ENCODE assay signal across 11 cellular contexts in the genomic region with DNA sequence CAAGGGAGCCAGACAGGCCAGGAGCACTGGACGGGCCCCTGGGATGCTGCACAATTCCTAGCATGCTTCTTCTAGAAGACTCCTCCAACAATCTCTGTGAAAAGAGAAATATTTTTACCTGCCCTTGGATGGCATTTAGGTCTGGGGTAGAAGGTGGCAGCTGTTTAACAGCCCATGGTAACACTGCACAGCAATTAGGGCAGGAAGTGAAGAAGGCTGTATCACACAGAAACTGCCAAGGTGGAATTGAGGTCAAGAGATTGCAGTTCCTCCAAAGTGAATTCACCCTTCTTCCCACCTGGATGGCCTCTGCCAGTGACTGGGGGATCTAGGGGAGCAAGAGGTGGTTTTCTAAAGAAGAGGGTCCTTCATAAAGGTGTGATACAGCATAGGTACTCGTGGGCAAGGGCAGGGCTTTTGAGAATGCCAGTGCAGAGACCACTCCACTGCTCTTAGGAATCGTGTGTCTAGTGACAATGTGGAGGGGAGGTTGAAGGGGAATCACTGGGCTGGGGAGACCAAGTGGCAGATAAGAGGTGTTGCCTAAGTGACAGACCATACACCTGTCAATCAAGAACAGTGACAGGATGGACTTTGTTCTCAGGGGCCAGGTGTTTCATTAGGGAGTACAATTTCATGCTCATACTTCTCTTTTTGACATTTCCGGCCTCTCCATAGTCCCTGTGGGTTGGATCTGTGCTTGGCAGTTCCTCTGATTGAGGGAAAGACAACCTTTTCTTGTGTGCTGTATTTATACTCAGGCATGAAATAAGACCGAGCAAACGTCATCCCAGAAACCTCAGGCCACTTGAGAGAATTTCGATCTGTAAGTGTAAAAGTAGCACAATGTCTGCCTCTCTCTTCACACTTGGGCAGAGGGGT.
DNase-seq lines count a peak whose midpoint lies in the region; ATAC-seq and TF ChIP-seq lines count a peak whose summit lies in the region.
"Had no signal": no experiment of that assay in that cellular context is flagged by ENCODE, and none has a peak within 500 bp of the region (broad histone marks: within the 10 kb centered on the region; RNA-seq: fewer than 3 reads in every experiment).

No MANE protein-coding gene starts in this region.

- H3K27me3 ChIP-seq in WERI-Rb-1 (ENCODE audit: insufficient read depth, low read depth, severe bottlenecking) = no peaks in the 10 kb centered on the region
- H3K27me3 ChIP-seq: colonic mucosa, ovary had no signal

- peak overlapping the region; percentile 65 for H3K27ac Mint-ChIP-seq in stimulated activated effector memory CD8-positive, alpha-beta T cell treated with anti-CD3 and anti-CD28 coated beads, Interleukin-12 subunit alpha, Interleukin-12 subunit beta, amount 100 ng/mL, for 72 hours

- no peaks in the 10 kb centered on the region for H3K36me3 ChIP-seq in WERI-Rb-1
- H3K36me3 ChIP-seq: colonic mucosa, ovary had no signal

- TF ChIP-seq CTCF in WERI-Rb-1 (IDR thresholded peaks at IDR 0.05; ENCODE audit: low read depth, low read length) = no peak

- H3K4me3 Mint-ChIP-seq in stimulated activated effector memory CD8-positive, alpha-beta T cell treated with anti-CD3 and anti-CD28 coated beads, Interleukin-12 subunit alpha, Interleukin-12 subunit beta, amount 100 ng/mL, for 72 hours = peak overlapping the region; percentile 24

- DNase-seq in NOMO-1 treated with DMSO at 0.1 percent for 48 hours (lab: John Stamatoyannopoulos, UW; ENCODE audit: unreplicated experiment) (peak; percentile 44), NOMO-1 treated with dmso at 0.1 percent for 144 hours (lab: John Stamatoyannopoulos, UW; ENCODE audit: unreplicated experiment) (no peak), KBM-7 (peak; percentile 81), head of caudate nucleus (no peak), NCI-H526 (lab: John Stamatoyannopoulos, UW) (no peak), WERI-Rb-1 (no peak)
- no peak for DNase-seq in stimulated activated effector memory CD8-positive, alpha-beta T cell treated with anti-CD3 and anti-CD28 coated beads, Interleukin-12 subunit alpha, Interleukin-12 subunit beta, amount 100 ng/mL, for 72 hours (ENCODE audit: low spot score in 2 of 2)
- DNase-seq: 8988T, colonic mucosa, ovary had no signal

- ATAC-seq in GM21786 (IDR thresholded peaks at IDR 0.05; ENCODE audit: unreplicated experiment) = peak; percentile 77
- ATAC-seq in stimulated activated effector memory CD8-positive, alpha-beta T cell treated with anti-CD3 and anti-CD28 coated beads, Interleukin-12 subunit alpha, Interleukin-12 subunit beta, amount 100 ng/mL, for 72 hours = peak; percentile 87

- no peak overlapping the region for H3K27ac ChIP-seq in WERI-Rb-1
- H3K27ac ChIP-seq: colonic mucosa, ovary had no signal

- H3K9me3 Mint-ChIP-seq in stimulated activated effector memory CD8-positive, alpha-beta T cell treated with anti-CD3 and anti-CD28 coated beads, Interleukin-12 subunit alpha, Interleukin-12 subunit beta, amount 100 ng/mL, for 72 hours = no peaks in the 10 kb centered on the region

- H3K36me3 Mint-ChIP-seq in stimulated activated effector memory CD8-positive, alpha-beta T cell treated with anti-CD3 and anti-CD28 coated beads, Interleukin-12 subunit alpha, Interleukin-12 subunit beta, amount 100 ng/mL, for 72 hours = no peaks in the 10 kb centered on the region

- intact Hi-C loops in head of caudate nucleus (cut with DNase I) = no loop called here

- in situ Hi-C loops in KBM-7 (cut with MboI; ENCODE audit: low pct_unique_long_range_greater_than_20kb, low sequenced_read_pairs) = no loop called here

- H3K9me3 ChIP-seq in WERI-Rb-1 (ENCODE audit: severe bottlenecking) = no peaks in the 10 kb centered on the region
- H3K9me3 ChIP-seq: colonic mucosa, ovary had no signal

- peaks cover 41% of the 10 kb centered on the region for H3K4me1 Mint-ChIP-seq in stimulated activated effector memory CD8-positive, alpha-beta T cell treated with anti-CD3 and anti-CD28 coated beads, Interleukin-12 subunit alpha, Interleukin-12 subunit beta, amount 100 ng/mL, for 72 hours

- H3K4me3 ChIP-seq in WERI-Rb-1 (ENCODE audit: low read depth, low read length) = no peak overlapping the region
- H3K4me3 ChIP-seq: colonic mucosa, ovary had no signal

Comparison
In these comparisons a context has a peak if more than half of its experiments do, and no peak if none do; other contexts are left out.
1. DNase-seq: peak in NOMO-1 treated with DMSO at 0.1 percent for 48 hours (single experiment) and KBM-7 (single experiment); none in NOMO-1 treated with dmso at 0.1 percent for 144 hours (single experiment), stimulated activated effector memory CD8-positive, alpha-beta T cell treated with anti-CD3 and anti-CD28 coated beads, Interleukin-12 subunit alpha, Interleukin-12 subunit beta, amount 100 ng/mL, for 72 hours (0 of 2), head of caudate nucleus (0 of 42), NCI-H526 (0 of 2) and WERI-Rb-1 (single experiment).